In the genomic region with DNA sequence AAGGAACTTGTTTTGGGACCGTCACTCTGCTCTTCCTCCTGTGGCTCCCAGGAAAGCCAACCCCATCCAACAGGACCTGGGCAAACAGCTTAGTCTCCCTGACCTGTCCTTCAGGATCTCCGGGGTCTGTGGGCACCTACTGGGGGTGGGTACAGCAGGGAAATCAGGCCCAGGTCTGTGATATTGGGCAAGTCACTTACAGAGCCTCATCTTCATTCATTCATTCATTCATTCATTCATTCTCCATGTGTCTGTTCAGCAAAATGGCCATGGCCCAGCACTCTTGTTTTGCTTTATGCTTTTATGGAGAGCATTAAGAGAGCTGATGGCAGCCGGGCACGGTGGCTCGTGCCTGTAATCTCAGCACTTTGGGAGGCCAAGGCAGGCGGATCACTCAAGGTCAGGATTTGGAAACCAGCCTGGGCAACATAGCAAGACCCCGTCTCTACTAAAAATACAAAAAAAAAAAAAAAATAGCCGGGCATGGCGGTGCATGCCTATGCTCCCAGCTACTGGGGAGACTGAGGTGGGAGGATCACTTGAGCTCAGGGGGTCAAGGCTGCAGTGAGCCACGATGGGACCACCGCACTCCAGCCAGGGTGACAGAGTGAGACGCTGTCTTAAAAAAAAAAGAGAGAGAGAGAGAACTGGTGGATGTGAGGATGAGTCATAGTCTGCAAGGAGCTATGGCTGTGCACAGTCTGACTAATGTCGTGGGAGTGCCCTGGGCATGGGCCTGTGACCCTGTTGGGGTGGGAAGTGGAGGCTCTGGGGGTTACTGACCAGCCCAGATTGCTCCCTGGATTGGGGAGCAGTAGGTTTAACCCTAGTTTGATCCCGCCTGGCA, we compare ENCODE assay signal across 11 cellular contexts. TPM values are rescaled to one million over a fixed set of nuclear protein-coding genes. Genes with fewer than 3 reads are reported as not detected.
A peak's percentile ranks its signal among the peaks of the same experiment; 100 is the strongest.
DNase-seq lines count a peak whose midpoint lies in the region; ATAC-seq, FAIRE-seq and TF ChIP-seq lines count a peak whose summit lies in the region.
"Had no signal": no experiment of that assay in that cellular context is flagged by ENCODE, and none has a peak within 500 bp of the region (broad histone marks: within the 10 kb centered on the region; RNA-seq: fewer than 3 reads in every experiment).

No MANE protein-coding gene starts in this region.

- no TSS peak for BruUV-seq in OCI-LY7 (replicated peaks; lab: Mats Ljungman, UMichigan)

- no peak for ATAC-seq in CD8-positive, alpha-beta T cell

- no peak overlapping the region for H3K27ac Mint-ChIP-seq in CD8-positive, alpha-beta T cell
- H3K27ac Mint-ChIP-seq: memory B cell had no signal

- H3K36me3 Mint-ChIP-seq in CD8-positive, alpha-beta T cell = no peaks in the 10 kb centered on the region

- no peak overlapping the region for H3K4me3 Mint-ChIP-seq in CD8-positive, alpha-beta T cell
- H3K4me3 Mint-ChIP-seq: memory B cell had no signal

- no peaks in the 10 kb centered on the region for H3K9me3 Mint-ChIP-seq in CD8-positive, alpha-beta T cell
- H3K9me3 Mint-ChIP-seq: memory B cell had no signal

- intact Hi-C loops in OCI-LY7 (cut with micrococcal nuclease; ENCODE audit: unreplicated experiment) = no loop called here
- intact Hi-C loops in CD8-positive, alpha-beta T cell (cut with DNase I, micrococcal nuclease) = no loop called here
- intact Hi-C loops in prostate gland (cut with DNase I) = no loop called here

- H3K4me2 ChIP-seq in OCI-LY7 (ENCODE audit: low read length) = no peak overlapping the region

- no peaks in the 10 kb centered on the region for H3K27me3 Mint-ChIP-seq in CD8-positive, alpha-beta T cell (ENCODE audit: low read depth)
- H3K27me3 Mint-ChIP-seq: memory B cell had no signal

- no peaks in the 10 kb centered on the region for H3K79me2 ChIP-seq in OCI-LY7 (ENCODE audit: insufficient read depth, low read depth, low read length)

- in situ Hi-C loops in Caki2 (cut with HindIII; ENCODE audit: low pct_unique_long_range_greater_than_20kb, low sequenced_read_pairs) = no loop called here

- H3K27me3 ChIP-seq in CD8-positive, alpha-beta T cell (ENCODE audit: insufficient read depth, low read length) = no peaks in the 10 kb centered on the region
- H3K27me3 ChIP-seq in prostate gland (replicated peaks; ENCODE audit: insufficient read depth) = no peaks in the 10 kb centered on the region
- H3K27me3 ChIP-seq: vagina had no signal

- no peaks in the 10 kb centered on the region for H3K9me2 ChIP-seq in OCI-LY7 (ENCODE audit: insufficient read depth, low read length)

- no peak overlapping the region for H2AFZ ChIP-seq in OCI-LY7 (ENCODE audit: low read length)

- no peaks in the 10 kb centered on the region for H3K4me1 ChIP-seq in OCI-LY7 (ENCODE audit: insufficient read depth, low read length, poor library complexity, severe bottlenecking)
- no peaks in the 10 kb centered on the region for H3K4me1 ChIP-seq in CD8-positive, alpha-beta T cell (ENCODE audit: insufficient read depth, low read length)
- H3K4me1 ChIP-seq in prostate gland (replicated peaks) = no peaks in the 10 kb centered on the region
- H3K4me1 ChIP-seq: vagina had no signal

- TF ChIP-seq CTCF in OCI-LY7 (conservative IDR thresholded peaks at IDR 0.05; ENCODE audit: low read length) (no peak), prostate gland (IDR thresholded peaks at IDR 0.05) (no peak)
- TF ChIP-seq CTCF in CD8-positive, alpha-beta T cell (IDR thresholded peaks at IDR 0.05) = no peak

- CTCF ChIA-PET in OCI-LY7 (lab: Charles Lee; ENCODE audit: unreplicated experiment) = no interaction called here
- CTCF ChIA-PET in CD8-positive, alpha-beta T cell (lab: Charles Lee) = no interaction called here

- POLR2A ChIA-PET in OCI-LY7 (lab: Charles Lee) = no interaction called here
- POLR2A ChIA-PET in CD8-positive, alpha-beta T cell (lab: Charles Lee) = interaction anchor here (0.6 kb wide), 1 partner anchor 1246 kb away, joined by 3 read pairs; no protein-coding TSS in a partner anchor

- no peak for FAIRE-seq in HTR-8/SVneo (lab: Jason Lieb, UNC)

- DNase-seq in Caki2 (ENCODE audit: low read depth) (peak; percentile 81), HTR-8/SVneo (ENCODE audit: insufficient read length, low spot score) (peak; percentile 65), astrocyte of the hippocampus (ENCODE audit: low read depth, low spot score) (peak; percentile 74), myocyte (ENCODE audit: low read depth) (peak; percentile 74), mucosa of gallbladder (ENCODE audit: low spot score) (no peak), OCI-LY7 (ENCODE audit: low spot score) (no peak), prostate gland (ENCODE audit: low spot score) (no peak)
- DNase-seq in CD8-positive, alpha-beta T cell = no peak
- DNase-seq: effector CD8-positive, alpha-beta T cell had no signal

- WGBS in prostate gland = 78% methylated on average over 14 of the region's 14 CpGs

- no peaks in the 10 kb centered on the region for H3K9me3 ChIP-seq in OCI-LY7 (ENCODE audit: low read length)
- H3K9me3 ChIP-seq in CD8-positive, alpha-beta T cell (ENCODE audit: low read length) = no peaks in the 10 kb centered on the region
- H3K9me3 ChIP-seq in prostate gland = no peaks in the 10 kb centered on the region
- H3K9me3 ChIP-seq: vagina had no signal

- no peaks in the 10 kb centered on the region for H4K20me1 ChIP-seq in OCI-LY7 (ENCODE audit: insufficient read depth, low read length)

- no peak overlapping the region for H3K27ac ChIP-seq in OCI-LY7 (ENCODE audit: low read depth, low read length, poor library complexity, severe bottlenecking)
- H3K27ac ChIP-seq in CD8-positive, alpha-beta T cell (ENCODE audit: low read depth, low read length) = no peak overlapping the region
- H3K27ac ChIP-seq in prostate gland = no peak overlapping the region
- H3K27ac ChIP-seq: vagina had no signal

- no peak overlapping the region for H3K4me3 ChIP-seq in OCI-LY7 (ENCODE audit: low read depth, low read length, poor library complexity, severe bottlenecking)
- H3K4me3 ChIP-seq in CD8-positive, alpha-beta T cell (ENCODE audit: low read depth, low read length) = no peak overlapping the region
- H3K4me3 ChIP-seq in prostate gland = no peak overlapping the region
- H3K4me3 ChIP-seq: vagina had no signal

- no peaks in the 10 kb centered on the region for H3K4me1 Mint-ChIP-seq in CD8-positive, alpha-beta T cell (ENCODE audit: low read depth)

- H3K36me3 ChIP-seq in OCI-LY7 (ENCODE audit: insufficient read depth, low read length) (no peaks in the 10 kb centered on the region), prostate gland (no peaks in the 10 kb centered on the region)
- H3K36me3 ChIP-seq in CD8-positive, alpha-beta T cell (ENCODE audit: insufficient read depth, low read length) = no peaks in the 10 kb centered on the region

- TF ChIP-seq POLR2A in prostate gland (IDR thresholded peaks at IDR 0.05) = no peak

RNA-seq across cellular contexts. Expression of gene CLIP2, which starts 54.3 kb away (rescaled TPM):
- 20.5 and 35.9 TPM in 2 replicates for total RNA-seq in Caki2 (2014; rRNA removed; shearing (Covaris generic); ENCODE audit: low replicate concordance)
- 14.5 and 22.7 TPM in 2 replicates for total RNA-seq in myocyte
- 13.4 TPM for polyA plus RNA-seq in myocyte (2012)
- total RNA-seq in mucosa of gallbladder = 71.7 TPM
- total RNA-seq in OCI-LY7 (2014; rRNA removed; shearing (Covaris generic)) = 3.6 and 4.2 TPM in 2 replicates
- 6.3 and 7.2 TPM in 2 replicates for total RNA-seq in OCI-LY7 (2022)
- total RNA-seq in CD8-positive, alpha-beta T cell = 1 to 10 TPM; 2.1 to 2.7 TPM
- 10 to 100 TPM; 18.6 to 24.1 TPM for total RNA-seq in prostate gland

Comparison
In these comparisons a context has a peak if more than half of its experiments do, and no peak if none do; other contexts are left out.
1. DNase-seq: peak in Caki2 (single experiment), HTR-8/SVneo (single experiment), astrocyte of the hippocampus (single experiment) and myocyte (single experiment); none in mucosa of gallbladder (single experiment), OCI-LY7 (single experiment), CD8-positive, alpha-beta T cell (0 of 7) and prostate gland (single experiment).